Comparison of ENCODE assay signal across 19 cellular contexts in genomic region chrX:123185714-123186113, GRCh38. TPM values are rescaled to one million over a fixed set of nuclear protein-coding genes. Genes with fewer than 3 reads are reported as not detected.
DNase-seq lines count a peak whose midpoint lies in the region; ATAC-seq, FAIRE-seq and TF ChIP-seq lines count a peak whose summit lies in the region.
"Had no signal": no experiment of that assay in that cellular context is flagged by ENCODE, and none has a peak within 500 bp of the region (broad histone marks: within the 10 kb centered on the region; RNA-seq: fewer than 3 reads in every experiment).

No MANE protein-coding gene starts in this region.

- H3K4me1 Mint-ChIP-seq in GM23338: peaks cover 37% of the 10 kb centered on the region

- H3K9me3 ChIP-seq in iPS-15b (ENCODE audit: control insufficient read depth, insufficient read depth, low read length) (no peaks in the 10 kb centered on the region), smooth muscle cell (replicated peaks; ENCODE audit: low read depth) (no peaks in the 10 kb centered on the region), trophoblast cell (ENCODE audit: insufficient read depth, low read depth, low read length) (no peaks in the 10 kb centered on the region)
- H3K9me3 ChIP-seq: prostate gland had no signal

- H3K9ac ChIP-seq in iPS-15b (ENCODE audit: low read depth, low read length) (no peak overlapping the region), smooth muscle cell (ENCODE audit: low read depth) (peak overlapping the region; percentile 54), trophoblast cell (ENCODE audit: low read length) (no peak overlapping the region)

- H3K9me3 Mint-ChIP-seq in GM23338: no peaks in the 10 kb centered on the region
- H3K9me3 Mint-ChIP-seq: memory B cell; stimulated activated memory B cell treated with anti-CD40 and anti-IgM and Interleukin-4, amounts not matched to agents 10 μg/mL and 1 μg/mL and 100 μg/mL, for 72 hours had no signal

- peaks cover 25% of the 10 kb centered on the region for H3K27me3 ChIP-seq in GM23338 (ENCODE audit: insufficient read depth)
- peaks cover 34% of the 10 kb centered on the region for H3K27me3 ChIP-seq in iPS-15b (ENCODE audit: control insufficient read depth, insufficient read depth, low read length)
- H3K27me3 ChIP-seq in smooth muscle cell (ENCODE audit: low read depth): no peaks in the 10 kb centered on the region
- H3K27me3 ChIP-seq in trophoblast cell (ENCODE audit: insufficient read depth, low read length): peaks cover 11% of the 10 kb centered on the region

- H3K36me3 ChIP-seq in GM23338 (ENCODE audit: insufficient read depth) (no peaks in the 10 kb centered on the region), iPS-15b (ENCODE audit: control insufficient read depth, insufficient read depth, low read length) (no peaks in the 10 kb centered on the region), smooth muscle cell (ENCODE audit: low read depth) (no peaks in the 10 kb centered on the region), trophoblast cell (ENCODE audit: control insufficient read depth in 1 of 2, insufficient read depth in 2 of 2, low read length in 2 of 2) (no peaks in the 10 kb centered on the region)
- H3K36me3 ChIP-seq: prostate gland had no signal

- H3F3A ChIP-seq in GM23338 (replicated peaks; ENCODE audit: low read depth) (no peaks in the 10 kb centered on the region), smooth muscle cell (ENCODE audit: low read depth) (no peaks in the 10 kb centered on the region)

- no peak overlapping the region for H4K91ac ChIP-seq in trophoblast cell (ENCODE audit: low read depth, low read length)

- TF ChIP-seq CTCF in GM23338 (conservative IDR thresholded peaks at IDR 0.05; ENCODE audit: low read depth in 2 of 2) (no peak), astrocyte of the cerebellum (IDR thresholded peaks at IDR 0.05; ENCODE audit: low read depth, low read length, missing control alignments) (no peak), smooth muscle cell (IDR thresholded peaks at IDR 0.05; ENCODE audit: borderline replicate concordance, insufficient read depth, poor library complexity, severe bottlenecking) (no peak)

- H4K8ac ChIP-seq in trophoblast cell (ENCODE audit: low read depth, low read length): no peak overlapping the region

- no peak overlapping the region for H2BK120ac ChIP-seq in trophoblast cell (ENCODE audit: insufficient read depth, low read length, poor library complexity)

- H3K14ac ChIP-seq in trophoblast cell (ENCODE audit: low read length): no peak overlapping the region

- no peaks in the 10 kb centered on the region for H3K9me2 ChIP-seq in GM23338 (ENCODE audit: insufficient read depth)

- H3K4me3 Mint-ChIP-seq in GM23338: peak overlapping the region; percentile 85
- H3K4me3 Mint-ChIP-seq: stimulated activated memory B cell treated with anti-CD40 and anti-IgM and Interleukin-4, amounts not matched to agents 10 μg/mL and 1 μg/mL and 100 μg/mL, for 72 hours had no signal

- H3K4me3 ChIP-seq in GM23338 (peak overlapping the region; percentile 64), astrocyte of the cerebellum (ENCODE audit: low read depth, low read length) (peak overlapping the region; percentile 38), iPS-15b (ENCODE audit: low read depth, low read length) (peak overlapping the region; percentile 72), smooth muscle cell (peak overlapping the region; percentile 57), trophoblast cell (ENCODE audit: low read depth, low read length) (no peak overlapping the region)

- H3K27me3 Mint-ChIP-seq in GM23338 (ENCODE audit: insufficient read depth, low read depth, poor library complexity): peaks cover 14% of the 10 kb centered on the region

- peaks cover 6% of the 10 kb centered on the region for H3K4me1 ChIP-seq in GM23338 (ENCODE audit: insufficient read depth)
- peaks cover 25% of the 10 kb centered on the region for H3K4me1 ChIP-seq in iPS-15b (ENCODE audit: control insufficient read depth, insufficient read depth, low read length)
- H3K4me1 ChIP-seq in smooth muscle cell (ENCODE audit: low read depth): peaks cover 3% of the 10 kb centered on the region
- H3K4me1 ChIP-seq in trophoblast cell (ENCODE audit: control insufficient read depth in 1 of 2, insufficient read depth in 2 of 2, low read length in 2 of 2): no peaks in the 10 kb centered on the region
- H3K4me1 ChIP-seq: prostate gland had no signal

- H2AFZ ChIP-seq in GM23338 (no peak overlapping the region), smooth muscle cell (ENCODE audit: low read depth) (peak overlapping the region; percentile 54), trophoblast cell (ENCODE audit: insufficient read depth, low read length, poor library complexity) (no peak overlapping the region)

- DNase-seq in GM23338 (ENCODE audit: low spot score) (no peak), astrocyte of the cerebellum (ENCODE audit: low read depth) (no peak), smooth muscle cell (lab: John Stamatoyannopoulos, UW; ENCODE audit: unreplicated experiment) (peak; percentile 4), NOMO-1 treated with dmso at 0.1 percent for 144 hours (lab: John Stamatoyannopoulos, UW; ENCODE audit: unreplicated experiment) (no peak), urothelium cell line (ENCODE audit: low spot score) (no peak), trophoblast cell (no peak)
- DNase-seq: activated CD4-positive, alpha-beta T cell treated with anti-CD3 and anti-CD28 coated beads, Interleukin-2, amount 50 U/mL, for 4 hours; CD8-positive, alpha-beta memory T cell; GDM1; KG1; NCI-H774; Right ventricle myocardium superior; stimulated activated CD4-positive, alpha-beta T cell treated with anti-CD3 and anti-CD28 coated beads, Interleukin-4, amount 100 ng/mL, for 4 hours had no signal

- no peaks in the 10 kb centered on the region for H3K36me3 Mint-ChIP-seq in GM23338 (ENCODE audit: low read depth)
- H3K36me3 Mint-ChIP-seq: CD8-positive, alpha-beta memory T cell; stimulated activated memory B cell treated with anti-CD40 and anti-IgM and Interleukin-4, amounts not matched to agents 10 μg/mL and 1 μg/mL and 100 μg/mL, for 72 hours had no signal

- no peak for ATAC-seq in GM23338
- ATAC-seq: stimulated activated memory B cell treated with anti-CD40 and anti-IgM and Interleukin-4, amounts not matched to agents 10 μg/mL and 1 μg/mL and 100 μg/mL, for 72 hours had no signal

- no peak overlapping the region for H2BK5ac ChIP-seq in trophoblast cell (ENCODE audit: low read depth, low read length, poor library complexity)

- H3K18ac ChIP-seq in trophoblast cell (ENCODE audit: low read length): no peak overlapping the region

- H3K27ac ChIP-seq in GM23338 (ENCODE audit: low read depth) (no peak overlapping the region), smooth muscle cell (ENCODE audit: low read depth) (peak overlapping the region; percentile 65), trophoblast cell (ENCODE audit: low read depth, low read length) (no peak overlapping the region)
- H3K27ac ChIP-seq: prostate gland had no signal

- in situ Hi-C loops in astrocyte of the cerebellum (cut with HindIII; ENCODE audit: low sequenced_read_pairs): no loop called here

- no peak overlapping the region for H2BK12ac ChIP-seq in trophoblast cell (ENCODE audit: low read length)

- H2AK5ac ChIP-seq in trophoblast cell (ENCODE audit: low read length): no peak overlapping the region

- FAIRE-seq in urothelium cell line (lab: Jason Lieb, UNC): no peak
- FAIRE-seq: endothelial cell of umbilical vein, GM18507 had no signal

- H4K12ac ChIP-seq in trophoblast cell (ENCODE audit: low read depth, low read length): no peak overlapping the region

- H4K20me1 ChIP-seq in GM23338 (replicated peaks; ENCODE audit: insufficient read depth) (no peaks in the 10 kb centered on the region), smooth muscle cell (ENCODE audit: low read depth) (no peaks in the 10 kb centered on the region)

- 49% methylated on average over 9 of the region's 9 CpGs for WGBS in smooth muscle cell (ENCODE audit: low lambda C conversion rate)
- no CpG with 5 or more reads among the region's 9 CpGs for WGBS in trophoblast cell (ENCODE audit: extremely low coverage, insufficient coverage, insufficient read length)

- H3K79me1 ChIP-seq in trophoblast cell (ENCODE audit: low read length): no peaks in the 10 kb centered on the region

- H3K27ac Mint-ChIP-seq in GM23338: no peak overlapping the region
- H3K27ac Mint-ChIP-seq: CD8-positive, alpha-beta memory T cell; memory B cell; stimulated activated memory B cell treated with anti-CD40 and anti-IgM and Interleukin-4, amounts not matched to agents 10 μg/mL and 1 μg/mL and 100 μg/mL, for 72 hours had no signal

- no peak overlapping the region for H3K4ac ChIP-seq in trophoblast cell (ENCODE audit: low read depth, low read length)

- H3K79me2 ChIP-seq in GM23338 (replicated peaks; ENCODE audit: insufficient read depth): no peaks in the 10 kb centered on the region
- H3K79me2 ChIP-seq in smooth muscle cell (ENCODE audit: low read depth): no peaks in the 10 kb centered on the region
- no peaks in the 10 kb centered on the region for H3K79me2 ChIP-seq in trophoblast cell (ENCODE audit: control insufficient read depth, insufficient read depth, low read length, poor library complexity)

- H3K23ac ChIP-seq in trophoblast cell (ENCODE audit: low read length): no peak overlapping the region

- peak overlapping the region; percentile 79 for H3K4me2 ChIP-seq in GM23338
- peak overlapping the region; percentile 85 for H3K4me2 ChIP-seq in smooth muscle cell
- H3K4me2 ChIP-seq in trophoblast cell (ENCODE audit: low read length): no peak overlapping the region

RNA-seq across cellular contexts. Expression of gene GRIA3, which starts 1.6 kb away (rescaled TPM):
- total RNA-seq in GM23338 (2014; rRNA removed; shearing (Covaris generic)): 0.93 and 2.7 TPM in 2 replicates
- 4.3 and 5.6 TPM in 2 replicates for polyA plus RNA-seq in GM23338 (2016; fragmentation: Nextera tagmentation; extraction: Ambion mirVana)
- total RNA-seq in smooth muscle cell: 7.2 and 12.6 TPM in 2 replicates
- polyA plus RNA-seq in smooth muscle cell: 12.3 and 12.7 TPM in 2 replicates
- polyA plus RNA-seq in trophoblast cell (2013): 0.07 and 0.08 TPM in 2 replicates
- total RNA-seq: endothelial cell of umbilical vein had no signal
- polyA plus RNA-seq: CD8-positive, alpha-beta memory T cell; endothelial cell of umbilical vein had no signal
